ENCODE assay signal across 26 cellular contexts in genomic region chr10:85379338-85379737, GRCh38.
"Had no signal": no experiment of that assay in that cellular context is flagged by ENCODE, and none has a peak within 500 bp of the region (broad histone marks: within the 10 kb centered on the region; RNA-seq: fewer than 3 reads in every experiment).

No MANE protein-coding gene starts in this region.

- H3K9me3 ChIP-seq: colonic mucosa, esophagus squamous epithelium, gastrocnemius medialis, left lung, lower lobe of right lung, mucosa of descending colon had no signal

- H3K36me3 ChIP-seq: colonic mucosa, esophagus squamous epithelium, gastrocnemius medialis, heart right ventricle, left lung, lower lobe of right lung had no signal

- H3K4me3 ChIP-seq: colonic mucosa, esophagus squamous epithelium, gastrocnemius medialis, heart right ventricle, left lung, lower lobe of right lung, mucosa of descending colon had no signal

- H3K4me1 ChIP-seq: colonic mucosa, esophagus squamous epithelium, gastrocnemius medialis, heart right ventricle, left lung, lower lobe of right lung had no signal

- ATAC-seq: effector memory CD8-positive, alpha-beta T cell; esophagus mucosa; gastrocnemius medialis; heart right ventricle; left cardiac atrium; left lung; left ventricle myocardium superior; lower lobe of right lung; mucosa of descending colon had no signal

- FAIRE-seq: endometrium, islet of Langerhans, keratinocyte had no signal

- H3K27me3 ChIP-seq: colonic mucosa, esophagus squamous epithelium, gastrocnemius medialis, heart right ventricle, left lung had no signal

- DNase-seq: colonic mucosa; cortex of kidney; effector CD8-positive, alpha-beta T cell; effector memory CD8-positive, alpha-beta T cell; endodermal cell; erythroblast; esophagus squamous epithelium; foreskin fibroblast; foreskin melanocyte; gastrocnemius medialis; glutamatergic neuron; head of caudate nucleus; heart right ventricle; hippocampal formation; left cardiac atrium; left lung; left ventricle myocardium superior; lower lobe of right lung; mesenchymal stem cell; mucosa of descending colon; naive B cell had no signal

- H3K27ac ChIP-seq: colonic mucosa, epithelial cell of prostate, esophagus squamous epithelium, gastrocnemius medialis, heart right ventricle, left lung, lower lobe of right lung had no signal
